Comparison of ENCODE assay signal across 9 cellular contexts in genomic region chr1:26863677-26864060, GRCh38. TPM values are rescaled to one million over a fixed set of nuclear protein-coding genes. Genes with fewer than 3 reads are reported as not detected.
DNase-seq lines count a peak whose midpoint lies in the region; ATAC-seq, FAIRE-seq and TF ChIP-seq lines count a peak whose summit lies in the region.
"Had no signal": no experiment of that assay in that cellular context is flagged by ENCODE, and none has a peak within 500 bp of the region (broad histone marks: within the 10 kb centered on the region; RNA-seq: fewer than 3 reads in every experiment).

No MANE protein-coding gene starts in this region.

- no peaks in the 10 kb centered on the region for H3K36me3 Mint-ChIP-seq in T-cell
- H3K36me3 Mint-ChIP-seq in stimulated activated naive B cell treated with anti-CD40 and anti-IgM and Interleukin-4, amounts not matched to agents 10 μg/mL and 1 μg/mL and 100 μg/mL, for 72 hours, result peaks cover 0 to 2% of the 10 kb centered on the region in 2 donors

- H3K27ac ChIP-seq in keratinocyte (ENCODE audit: control insufficient read depth, insufficient read depth, low read length), result peak overlapping the region; percentile 100

- H3K27me3 ChIP-seq in keratinocyte (ENCODE audit: control insufficient read depth, extremely low read depth, insufficient read depth, low read length), result no peaks in the 10 kb centered on the region

- H3K9me3 Mint-ChIP-seq in T-cell, result no peaks in the 10 kb centered on the region
- H3K9me3 Mint-ChIP-seq in stimulated activated naive B cell treated with anti-CD40 and anti-IgM and Interleukin-4, amounts not matched to agents 10 μg/mL and 1 μg/mL and 100 μg/mL, for 72 hours, result no peaks in the 10 kb centered on the region

- no peaks in the 10 kb centered on the region for H3K27me3 Mint-ChIP-seq in T-cell
- no peaks in the 10 kb centered on the region for H3K27me3 Mint-ChIP-seq in stimulated activated naive B cell treated with anti-CD40 and anti-IgM and Interleukin-4, amounts not matched to agents 10 μg/mL and 1 μg/mL and 100 μg/mL, for 72 hours

- POLR2A ChIA-PET in T-cell (lab: Charles Lee), result no interaction called here

- no peak for ATAC-seq in T-cell (replicated peaks in 1 of 4)
- ATAC-seq in stimulated activated naive B cell treated with anti-CD40 and anti-IgM and Interleukin-4, amounts not matched to agents 10 μg/mL and 1 μg/mL and 100 μg/mL, for 72 hours (replicated peaks), result no peak
- ATAC-seq in GM18868 (IDR thresholded peaks at IDR 0.05; ENCODE audit: unreplicated experiment), result no peak

- H3K9ac ChIP-seq in keratinocyte (ENCODE audit: control insufficient read depth, extremely low read depth, insufficient read depth, low read length), result peak overlapping the region; percentile 99

- CTCF ChIA-PET in T-cell (lab: Charles Lee), result interaction anchor here in 1 of 2 donors (0.6 kb wide), 1 partner anchor 59 kb away, joined by 5 read pairs; no protein-coding TSS in a partner anchor

- peaks cover 17% of the 10 kb centered on the region for H3K79me2 ChIP-seq in keratinocyte (ENCODE audit: control insufficient read depth, insufficient read depth, low read length)

- no peak for FAIRE-seq in keratinocyte (lab: Jason Lieb, UNC)

- H3K4me2 ChIP-seq in keratinocyte (ENCODE audit: control insufficient read depth, extremely low read depth, insufficient read depth, low read depth, low read length), result peak overlapping the region; percentile 33

- H3K36me3 ChIP-seq in keratinocyte (ENCODE audit: control insufficient read depth in 2 of 2, extremely low read depth in 1 of 2, insufficient read depth in 2 of 2, low read length in 2 of 2), result peaks cover 1 to 5% of the 10 kb centered on the region in 2 experiments

- H3K4me1 Mint-ChIP-seq in T-cell, result peaks cover 17 to 31% (median 23%) of the 10 kb centered on the region in 3 donors
- peaks cover 17 to 32% of the 10 kb centered on the region in 2 donors for H3K4me1 Mint-ChIP-seq in stimulated activated naive B cell treated with anti-CD40 and anti-IgM and Interleukin-4, amounts not matched to agents 10 μg/mL and 1 μg/mL and 100 μg/mL, for 72 hours

- H3K27ac Mint-ChIP-seq in T-cell, result peak overlapping the region; percentile 71 to 93
- no peak overlapping the region for H3K27ac Mint-ChIP-seq in stimulated activated naive B cell treated with anti-CD40 and anti-IgM and Interleukin-4, amounts not matched to agents 10 μg/mL and 1 μg/mL and 100 μg/mL, for 72 hours

- peaks cover 4% of the 10 kb centered on the region for H4K20me1 ChIP-seq in keratinocyte (ENCODE audit: control insufficient read depth, extremely low read depth, insufficient read depth, low read length)

- dilution Hi-C loops in keratinocyte (cut with MboI; ENCODE audit: extremely low pct_ligation_motif_present, low sequenced_read_pairs), result no loop called here

- H2AFZ ChIP-seq in keratinocyte (ENCODE audit: control insufficient read depth, low read length), result no peak overlapping the region

- peak overlapping the region; percentile 56 to 98 (median 93) for H3K4me3 ChIP-seq in keratinocyte (ENCODE audit: control insufficient read depth in 2 of 3, extremely low read depth in 1 of 3, insufficient read depth in 2 of 3, low read depth in 1 of 3, low read length in 3 of 3)

- no peaks in the 10 kb centered on the region for H3K9me1 ChIP-seq in keratinocyte (ENCODE audit: control insufficient read depth, extremely low read depth, insufficient read depth, low read length)

- DNase-seq in NCI-H748 (lab: John Stamatoyannopoulos, UW; ENCODE audit: unreplicated experiment), result peak; percentile 43
- DNase-seq in NCI-H748 treated with DMSO at 0.1 percent for 48 hours (lab: John Stamatoyannopoulos, UW), result no peak
- no peak for DNase-seq in T-cell
- DNase-seq in keratinocyte (ENCODE audit: low read depth, low spot score), result no peak
- no peak for DNase-seq in stimulated activated naive B cell treated with anti-CD40 and anti-IgM and Interleukin-4, amounts not matched to agents 10 μg/mL and 1 μg/mL and 100 μg/mL, for 72 hours
- DNase-seq in GM20000 (ENCODE audit: low spot score), result no peak
- DNase-seq in iPS-NIHi7 (ENCODE audit: extremely low spot score), result no peak

- H3K4me3 Mint-ChIP-seq in T-cell, result peak overlapping the region; percentile 24 to 88 (median 87)
- peak overlapping the region; percentile 97 to 99 for H3K4me3 Mint-ChIP-seq in stimulated activated naive B cell treated with anti-CD40 and anti-IgM and Interleukin-4, amounts not matched to agents 10 μg/mL and 1 μg/mL and 100 μg/mL, for 72 hours

- peaks cover 2% of the 10 kb centered on the region for H3K9me3 ChIP-seq in keratinocyte (ENCODE audit: control insufficient read depth, low read depth, low read length)

- peaks cover 52% of the 10 kb centered on the region for H3K4me1 ChIP-seq in keratinocyte (ENCODE audit: control insufficient read depth, extremely low read depth, insufficient read depth, low read length)

- no peak for TF ChIP-seq CTCF in keratinocyte (optimal IDR thresholded peaks at IDR 0.05 in 1 of 3, IDR thresholded peaks at IDR 0.05 in 1 of 3, conservative IDR thresholded peaks at IDR 0.05 in 1 of 3; ENCODE audit: extremely low read depth in 1 of 3, insufficient read depth in 2 of 3, low read length in 3 of 3)
- no peak for TF ChIP-seq CTCF in GM20000 (IDR thresholded peaks at IDR 0.05; ENCODE audit: extremely low read depth, missing control alignments)

RNA-seq across cellular contexts. Expression of gene SFN, which starts 0.7 kb away (rescaled TPM):
- total RNA-seq in T-cell, result 1 to 10 TPM in 4 of 5 donors, under 1 TPM in 1; 0.28 to 1.7 (median 1.6) TPM
- 1,394 to 2,602 TPM (median 2,333 TPM) in 3 replicates for polyA plus RNA-seq in keratinocyte
- polyA plus RNA-seq in keratinocyte (2011; ENCODE audit: low read depth), result 775 TPM
- polyA plus RNA-seq in keratinocyte (2011; cell fraction: cytosol; rRNA removed), result 1,484 and 3,345 TPM in 2 replicates
- 1,730 and 2,605 TPM in 2 replicates for polyA plus RNA-seq in keratinocyte (2011; cell fraction: nucleus; rRNA removed)
- 3,203 and 3,341 TPM in 2 replicates for polyA plus RNA-seq in keratinocyte (2012; ENCODE audit: low replicate concordance)
- polyA minus RNA-seq in keratinocyte, result 637 to 2,055 TPM (median 889 TPM) in 3 replicates
- 1,532 TPM for polyA minus RNA-seq in keratinocyte (2011; cell fraction: cytosol; rRNA and poly(A)+ RNA removed)
- 888 and 889 TPM in 2 replicates for polyA minus RNA-seq in keratinocyte (2011; cell fraction: nucleus; rRNA and poly(A)+ RNA removed)

RNA-seq across cellular contexts. Expression of gene GPN2, which starts 26.4 kb away (rescaled TPM):
- total RNA-seq in T-cell, result 10 to 100 TPM; 30.8 to 35.7 (median 32.7) TPM
- 31.9 to 43.7 TPM (median 37.2 TPM) in 3 replicates for polyA plus RNA-seq in keratinocyte
- 8.2 TPM for polyA plus RNA-seq in keratinocyte (2011; ENCODE audit: low read depth)
- 31.2 and 33.2 TPM in 2 replicates for polyA plus RNA-seq in keratinocyte (2011; cell fraction: cytosol; rRNA removed)
- polyA plus RNA-seq in keratinocyte (2011; cell fraction: nucleus; rRNA removed), result 29.8 and 42.6 TPM in 2 replicates
- 15.2 and 33.1 TPM in 2 replicates for polyA plus RNA-seq in keratinocyte (2012; ENCODE audit: low replicate concordance)
- polyA minus RNA-seq in keratinocyte, result 32.8 to 56.8 TPM (median 45.6 TPM) in 3 replicates
- polyA minus RNA-seq in keratinocyte (2011; cell fraction: cytosol; rRNA and poly(A)+ RNA removed), result 17.3 TPM
- polyA minus RNA-seq in keratinocyte (2011; cell fraction: nucleus; rRNA and poly(A)+ RNA removed), result 19.7 and 26.1 TPM in 2 replicates

RNA-seq across cellular contexts. Expression of gene GPATCH3, which starts 36.6 kb away (rescaled TPM):
- total RNA-seq in T-cell, result 10 to 100 TPM; 23.6 to 28.6 (median 27.6) TPM
- polyA plus RNA-seq in keratinocyte, result 5.7 to 7.3 TPM (median 7.1 TPM) in 3 replicates
- 6.3 TPM for polyA plus RNA-seq in keratinocyte (2011; ENCODE audit: low read depth)
- polyA plus RNA-seq in keratinocyte (2011; cell fraction: cytosol; rRNA removed), result 5.1 and 7.5 TPM in 2 replicates
- 12.7 and 12.8 TPM in 2 replicates for polyA plus RNA-seq in keratinocyte (2011; cell fraction: nucleus; rRNA removed)
- 6.6 and 9.6 TPM in 2 replicates for polyA plus RNA-seq in keratinocyte (2012; ENCODE audit: low replicate concordance)
- polyA minus RNA-seq in keratinocyte, result 4.5 to 7.8 TPM (median 5.2 TPM) in 3 replicates
- 5.9 TPM for polyA minus RNA-seq in keratinocyte (2011; cell fraction: cytosol; rRNA and poly(A)+ RNA removed)
- polyA minus RNA-seq in keratinocyte (2011; cell fraction: nucleus; rRNA and poly(A)+ RNA removed), result 5.4 and 7.7 TPM in 2 replicates

RNA-seq across cellular contexts. Expression of gene ZDHHC18, which starts 37.2 kb away (rescaled TPM):
- total RNA-seq in T-cell, result 10 to 100 TPM; 41.1 to 59.9 (median 50.6) TPM
- polyA plus RNA-seq in keratinocyte, result 18.1 to 32.0 TPM (median 22.6 TPM) in 3 replicates
- polyA plus RNA-seq in keratinocyte (2011; ENCODE audit: low read depth), result 14.0 TPM
- polyA plus RNA-seq in keratinocyte (2011; cell fraction: cytosol; rRNA removed), result 22.3 and 28.7 TPM in 2 replicates
- 27.8 and 32.9 TPM in 2 replicates for polyA plus RNA-seq in keratinocyte (2011; cell fraction: nucleus; rRNA removed)
- polyA plus RNA-seq in keratinocyte (2012; ENCODE audit: low replicate concordance), result 16.3 and 18.4 TPM in 2 replicates
- 21.5 to 62.9 TPM (median 45.1 TPM) in 3 replicates for polyA minus RNA-seq in keratinocyte
- 14.4 TPM for polyA minus RNA-seq in keratinocyte (2011; cell fraction: cytosol; rRNA and poly(A)+ RNA removed)
- polyA minus RNA-seq in keratinocyte (2011; cell fraction: nucleus; rRNA and poly(A)+ RNA removed), result 11.0 and 11.9 TPM in 2 replicates

RNA-seq across cellular contexts. Expression of gene NR0B2, which starts 50.1 kb away (rescaled TPM):
- total RNA-seq in T-cell, result not detected
- not detected in 3 replicates for polyA plus RNA-seq in keratinocyte
- not detected for polyA plus RNA-seq in keratinocyte (2011; ENCODE audit: low read depth)
- polyA plus RNA-seq in keratinocyte (2011; cell fraction: cytosol; rRNA removed), result not detected in 2 replicates
- not detected in 2 replicates for polyA plus RNA-seq in keratinocyte (2011; cell fraction: nucleus; rRNA removed)
- polyA plus RNA-seq in keratinocyte (2012; ENCODE audit: low replicate concordance), result not detected in 2 replicates
- polyA minus RNA-seq in keratinocyte, result not detected in 3 replicates
- not detected for polyA minus RNA-seq in keratinocyte (2011; cell fraction: cytosol; rRNA and poly(A)+ RNA removed)
- not detected in 2 replicates for polyA minus RNA-seq in keratinocyte (2011; cell fraction: nucleus; rRNA and poly(A)+ RNA removed)
- polyA plus RNA-seq: AG04450 had no signal
